ENCODE assay signal across 1 cellular context in genomic region chrX:155070975-155071693, GRCh38.
TF ChIP-seq lines count a peak whose summit lies in the region.

Gene BRCC3, plus strand, starts transcription at chrX:155071508. Its CDS starts 20 bp downstream, at chrX:155071528.
Gene CMC4, minus strand, starts transcription at chrX:155071136. Its CDS starts 7,113 bp downstream, at chrX:155064023.
Gene MTCP1, minus strand, starts transcription at chrX:155071136. Its CDS starts 5,126 bp downstream, at chrX:155066010.

TF ChIP-seq in HEK293, 187 proteins besides CTCF, POLR2A, EP300 and RAD21 (continued from another document and continues in another):
- peak; percentile 35 for TF ChIP-seq ZBTB11 (tag by site-specific recombination; conservative IDR thresholded peaks at IDR 0.05; ENCODE audit: low read depth)
- no peak for TF ChIP-seq ZNF138 (tag by site-specific recombination; IDR thresholded peaks at IDR 0.05; ENCODE audit: borderline replicate concordance)
- 0 out of 2 replicates have a peak, but pooled peaks have one; percentile 26 for TF ChIP-seq ZBTB48 (tag by site-specific recombination; IDR thresholded peaks at IDR 0.05)
- peak; percentile 63 for TF ChIP-seq KLF8 (tag by site-specific recombination; IDR thresholded peaks at IDR 0.05)
- no peak for TF ChIP-seq ZNF311 (tag by site-specific recombination; IDR thresholded peaks at IDR 0.05; ENCODE audit: borderline replicate concordance)
- no peak; the same call in 1 of the 2 replicates for TF ChIP-seq ZNF76 (tag by site-specific recombination; IDR thresholded peaks at IDR 0.05; ENCODE audit: borderline replicate concordance, low read depth)
- 0 out of 2 replicates have a peak, but pooled peaks have one; percentile 40 for TF ChIP-seq KLF17 (tag by site-specific recombination; IDR thresholded peaks at IDR 0.05)
- TF ChIP-seq ZNF707 (tag by site-specific recombination; IDR thresholded peaks at IDR 0.05) = no peak
- TF ChIP-seq ZNF473 (tag by site-specific recombination; IDR thresholded peaks at IDR 0.05) = no peak
- TF ChIP-seq ZNF146 (tag by site-specific recombination; IDR thresholded peaks at IDR 0.05) = peak; percentile 10; the same call in 1 of the 2 replicates
- no peak for TF ChIP-seq ZNF645 (tag by site-specific recombination; IDR thresholded peaks at IDR 0.05)
- no peak for TF ChIP-seq ZNF521 (tag by site-specific recombination; IDR thresholded peaks at IDR 0.05)
- no peak for TF ChIP-seq ZNF433 (tag by site-specific recombination; IDR thresholded peaks at IDR 0.05; ENCODE audit: low read depth)
- TF ChIP-seq YY1 (tag by site-specific recombination; IDR thresholded peaks at IDR 0.05) = peak; percentile 90
- TF ChIP-seq ZNF768 (tag by site-specific recombination; IDR thresholded peaks at IDR 0.05) = no peak
- peak; percentile 81 for TF ChIP-seq ZFP37 (tag by site-specific recombination; IDR thresholded peaks at IDR 0.05)
- TF ChIP-seq BCL6B (tag by site-specific recombination; IDR thresholded peaks at IDR 0.05) = no peak
- no peak for TF ChIP-seq ZNF174 (tag by site-specific recombination; IDR thresholded peaks at IDR 0.05)
- peak; percentile 31; the same call in 1 of the 2 replicates for TF ChIP-seq ZNF24 (tag by site-specific recombination; IDR thresholded peaks at IDR 0.05)
- no peak for TF ChIP-seq PRDM4 (tag by site-specific recombination; IDR thresholded peaks at IDR 0.05)
- no peak for TF ChIP-seq TCF7L2 (IDR thresholded peaks at IDR 0.05; ENCODE audit: borderline replicate concordance, low read depth, low read length)
- peak; percentile 30; the same call in 1 of the 2 replicates for TF ChIP-seq ZBTB20 (tag by site-specific recombination; IDR thresholded peaks at IDR 0.05)
- no peak for TF ChIP-seq ZNF843 (tag by site-specific recombination; IDR thresholded peaks at IDR 0.05)
- 0 out of 2 replicates have a peak, but pooled peaks have one; percentile 65 for TF ChIP-seq ZBTB7A (tag by site-specific recombination; IDR thresholded peaks at IDR 0.05; ENCODE audit: low read depth)
- no peak for TF ChIP-seq KLF7 (tag by site-specific recombination; IDR thresholded peaks at IDR 0.05; ENCODE audit: borderline replicate concordance)
- TF ChIP-seq ZNF561 (tag by site-specific recombination; IDR thresholded peaks at IDR 0.05; ENCODE audit: borderline replicate concordance) = peak; percentile 84; the same call in 1 of the 2 replicates
- TF ChIP-seq ZNF610 (tag by site-specific recombination; IDR thresholded peaks at IDR 0.05; ENCODE audit: borderline replicate concordance) = no peak
- TF ChIP-seq REPIN1 (tag by site-specific recombination; IDR thresholded peaks at IDR 0.05; ENCODE audit: low read depth) = no peak
- 0 out of 2 replicates have a peak, but pooled peaks have one; percentile 25 for TF ChIP-seq KLF16 (tag by site-specific recombination; IDR thresholded peaks at IDR 0.05)
- TF ChIP-seq MZF1 (tag by site-specific recombination; IDR thresholded peaks at IDR 0.05; ENCODE audit: borderline replicate concordance) = no peak
- TF ChIP-seq ZXDB (tag by site-specific recombination; IDR thresholded peaks at IDR 0.05) = peak; percentile 61; the same call in 1 of the 2 replicates
- no peak for TF ChIP-seq ZNF10 (tag by site-specific recombination; IDR thresholded peaks at IDR 0.05)
- no peak for TF ChIP-seq ZNF175 (tag by site-specific recombination; IDR thresholded peaks at IDR 0.05)
- TF ChIP-seq ZNF791 (tag by site-specific recombination; IDR thresholded peaks at IDR 0.05) = no peak
- TF ChIP-seq GLIS1 (tag by site-specific recombination; IDR thresholded peaks at IDR 0.05) = peak; percentile 32; the same call in 1 of the 2 replicates
- peak; percentile 59 for TF ChIP-seq SP7 (tag by site-specific recombination; IDR thresholded peaks at IDR 0.05)
- TF ChIP-seq SP3 (tag by site-specific recombination; IDR thresholded peaks at IDR 0.05) = peak; percentile 49
- TF ChIP-seq ZBTB26 (tag by site-specific recombination; optimal IDR thresholded peaks at IDR 0.05) = peak; percentile 64
- TF ChIP-seq PATZ1 (tag by site-specific recombination; IDR thresholded peaks at IDR 0.05) = peak; percentile 27
- no peak for TF ChIP-seq ZNF423 (tag by site-specific recombination; IDR thresholded peaks at IDR 0.05)
- no peak for TF ChIP-seq ZNF280D (tag by site-specific recombination; IDR thresholded peaks at IDR 0.05)
- no peak for TF ChIP-seq ZNF639 (tag by site-specific recombination; IDR thresholded peaks at IDR 0.05)
- no peak for TF ChIP-seq ZNF211 (tag by site-specific recombination; IDR thresholded peaks at IDR 0.05; ENCODE audit: low read depth)
- TF ChIP-seq ZNF621 (tag by site-specific recombination; IDR thresholded peaks at IDR 0.05) = no peak
- TF ChIP-seq ZNF114 (tag by site-specific recombination; IDR thresholded peaks at IDR 0.05) = no peak
- peak; percentile 59 for TF ChIP-seq SP2 (tag by site-specific recombination; IDR thresholded peaks at IDR 0.05)
- no peak for TF ChIP-seq ZNF404 (tag by site-specific recombination; IDR thresholded peaks at IDR 0.05)
- no peak for TF ChIP-seq ZNF48 (tag by site-specific recombination; IDR thresholded peaks at IDR 0.05)
- no peak for TF ChIP-seq ZBTB17 (tag by site-specific recombination; IDR thresholded peaks at IDR 0.05)
- no peak; the same call in 1 of the 2 replicates for TF ChIP-seq ZNF501 (tag by site-specific recombination; IDR thresholded peaks at IDR 0.05)
- no peak for TF ChIP-seq ZNF184 (tag by site-specific recombination; IDR thresholded peaks at IDR 0.05)
